Comparison of ENCODE assay signal across 14 cellular contexts in the genomic region with DNA sequence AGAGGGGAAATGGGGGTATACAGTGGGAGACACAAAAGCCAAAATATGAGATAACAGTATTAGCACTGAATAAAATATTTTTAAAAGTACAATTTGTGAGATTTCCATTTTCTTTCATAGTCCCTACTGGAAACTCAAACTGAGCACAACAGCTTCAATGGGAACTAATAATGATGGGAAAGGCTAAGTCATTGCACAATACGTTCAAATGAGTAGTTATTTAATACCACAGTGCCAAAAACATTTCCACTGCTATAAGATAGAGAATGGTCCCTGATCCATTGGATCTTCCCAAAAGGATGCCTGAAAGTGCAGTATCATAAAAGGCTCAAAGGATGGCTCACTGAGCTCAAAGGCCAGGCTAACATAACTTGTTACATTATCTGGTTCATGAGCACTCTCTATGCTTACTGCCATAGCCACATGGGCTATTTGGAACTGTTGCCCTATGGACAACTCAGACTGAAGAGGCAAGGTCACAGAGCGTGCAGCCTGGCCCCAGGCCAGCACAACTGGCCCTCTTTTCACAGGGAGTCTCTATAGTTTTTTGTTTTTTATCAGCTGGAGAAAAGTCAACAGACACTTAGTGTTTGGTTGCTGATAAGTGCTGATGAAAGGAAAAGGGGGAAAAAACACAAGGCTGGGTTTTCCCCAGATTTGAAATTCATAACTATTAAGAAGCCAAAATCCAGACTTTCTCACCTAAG. TPM values are rescaled to one million over a fixed set of nuclear protein-coding genes. Genes with fewer than 3 reads are reported as not detected.
DNase-seq lines count a peak whose midpoint lies in the region; ATAC-seq and TF ChIP-seq lines count a peak whose summit lies in the region.
"Had no signal": no experiment of that assay in that cellular context is flagged by ENCODE, and none has a peak within 500 bp of the region (broad histone marks: within the 10 kb centered on the region; RNA-seq: fewer than 3 reads in every experiment).

No MANE protein-coding gene starts in this region.

- H3K36me3 ChIP-seq in BE2C = peaks cover 5% of the 10 kb centered on the region; the same call in 1 of the 2 replicates

- peak; percentile 64 for DNase-seq in BE2C
- DNase-seq in amniotic epithelial cell (ENCODE audit: low read depth) = peak; percentile 6
- peak; percentile 79 for DNase-seq in left lobe of liver (ENCODE audit: low spot score)
- no peak for DNase-seq in cerebellum (ENCODE audit: low spot score)
- DNase-seq in NCI-H187 (lab: John Stamatoyannopoulos, UW) = no peak
- DNase-seq in dedifferentiated amniotic fluid mesenchymal stem cell (ENCODE audit: extremely low spot score) = no peak
- no peak for DNase-seq in activated CD4-positive, alpha-beta T cell treated with anti-CD3 and anti-CD28 coated beads, Interleukin-2, amount 50 U/mL, for 48 hours
- DNase-seq: foreskin keratinocyte, HCEC 1CT, MM.1S, T-helper 2 cell had no signal

- no peak for TF ChIP-seq RAD21 in Ishikawa (IDR thresholded peaks at IDR 0.05; ENCODE audit: low read depth)

- peaks cover 11% of the 10 kb centered on the region; the same call in 1 of the 2 replicates for H3K4me1 ChIP-seq in BE2C
- H3K4me1 ChIP-seq: BLaER1 had no signal

- no peaks in the 10 kb centered on the region for H3K9me3 ChIP-seq in BE2C
- H3K9me3 ChIP-seq: BLaER1 had no signal

- ATAC-seq in left lobe of liver = peak; percentile 98
- ATAC-seq: foreskin keratinocyte had no signal

- H3K27me3 ChIP-seq in BE2C = no peaks in the 10 kb centered on the region
- H3K27me3 ChIP-seq: BLaER1, foreskin keratinocyte had no signal

- no peak overlapping the region for H3K4me3 ChIP-seq in BE2C (ENCODE audit: low read depth, low read length)
- H3K4me3 ChIP-seq: BLaER1, lung had no signal

- TF ChIP-seq CTCF in BE2C (IDR thresholded peaks at IDR 0.05; ENCODE audit: low read depth, low read length) = peak; percentile 24; the same call in 1 of the 2 replicates

- no peak for TF ChIP-seq EP300 in Ishikawa (IDR thresholded peaks at IDR 0.05; ENCODE audit: borderline replicate concordance)

TF ChIP-seq in Ishikawa, 13 proteins besides CTCF, POLR2A, EP300 and RAD21:
- TF ChIP-seq CEBPB (IDR thresholded peaks at IDR 0.05) (no peak), NFIC (IDR thresholded peaks at IDR 0.05) (0 out of 2 replicates have a peak, but pooled peaks have one; percentile 23)

RNA-seq across cellular contexts. Expression of a gene that starts 54.1 kb away (rescaled TPM):
- 1,035 TPM for polyA plus RNA-seq in BE2C (2012; ENCODE audit: insufficient read depth, insufficient read length, low read depth)
- total RNA-seq in left lobe of liver = 474 TPM
- 98.6 TPM for total RNA-seq in cerebellum

Comparison
In these comparisons a context has a peak if more than half of its experiments do, and no peak if none do; other contexts are left out.
1. DNase-seq: peak in BE2C (single experiment), amniotic epithelial cell (single experiment) and left lobe of liver (single experiment); none in cerebellum (single experiment), NCI-H187 (0 of 2), dedifferentiated amniotic fluid mesenchymal stem cell (single experiment) and activated CD4-positive, alpha-beta T cell treated with anti-CD3 and anti-CD28 coated beads, Interleukin-2, amount 50 U/mL, for 48 hours (0 of 2).